ENCODE assay signal across 1 cellular context in genomic region chr19:788821-789472, GRCh38.
TF ChIP-seq lines count a peak whose summit lies in the region.

No MANE protein-coding gene starts in this region.

TF ChIP-seq in K562, 482 proteins besides CTCF, POLR2A, EP300 and RAD21 (continues in another document):
- TF ChIP-seq POLR2B (IDR thresholded peaks at IDR 0.05; ENCODE audit: low read depth, partially characterized antibody): peak; percentile 35
- 0 out of 2 replicates have a peak, but pooled peaks have one; percentile 15 for TF ChIP-seq THAP12 (CRISPR knock-in tag; IDR thresholded peaks at IDR 0.05)
- TF ChIP-seq, protein P1, sequence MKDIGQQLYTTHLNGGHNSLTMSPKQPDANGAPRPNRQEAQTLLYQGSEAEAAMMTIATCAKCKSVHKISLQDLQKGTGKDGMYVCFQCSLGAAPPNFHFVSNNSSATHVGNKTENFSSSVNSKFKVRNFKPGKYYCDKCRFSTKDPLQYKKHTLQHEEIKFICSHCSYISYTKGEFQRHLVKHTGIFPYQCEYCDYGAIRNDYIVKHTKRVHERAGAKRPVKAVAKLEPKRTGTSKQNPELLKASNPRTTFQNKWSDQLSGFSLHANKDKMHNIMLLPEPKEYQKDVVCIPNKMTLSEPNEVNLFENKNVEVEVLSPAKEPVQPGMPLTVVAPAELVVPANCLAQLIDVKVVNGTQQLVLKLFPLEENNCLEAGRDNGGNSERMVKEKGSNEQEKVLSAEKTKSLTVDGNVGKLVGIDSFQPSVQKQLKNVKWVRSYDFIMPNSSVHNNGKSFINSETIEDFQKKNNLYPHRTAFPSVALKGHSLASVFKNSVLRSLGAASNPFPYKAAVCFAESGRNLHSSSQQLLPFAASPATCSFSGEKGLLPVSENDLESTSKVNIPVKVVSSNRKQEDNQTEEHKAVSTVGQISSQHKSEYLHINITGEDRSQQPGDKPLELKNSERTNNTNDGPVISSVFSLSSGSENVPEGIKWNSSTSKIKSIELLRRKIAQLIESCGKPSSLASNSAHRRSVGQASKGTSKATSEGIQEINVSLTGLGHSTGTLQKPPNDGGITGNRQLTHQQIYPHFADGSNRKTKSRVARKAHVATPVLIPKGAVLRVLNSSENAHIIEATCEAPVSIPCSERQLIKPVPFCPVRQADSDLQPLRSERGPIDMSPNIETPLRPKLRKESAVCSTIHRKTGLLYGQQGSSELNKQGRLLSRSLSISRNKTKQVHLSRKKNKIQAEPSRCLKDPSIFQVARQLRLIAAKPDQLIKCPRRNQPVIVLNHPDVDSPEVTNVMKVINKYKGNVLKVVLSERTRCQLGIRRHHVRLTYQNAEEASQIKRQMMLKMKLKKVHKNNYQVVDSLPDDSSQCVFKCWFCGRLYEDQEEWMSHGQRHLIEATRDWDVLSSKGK (CRISPR knock-in tag; IDR thresholded peaks at IDR 0.05): no peak
- no peak for TF ChIP-seq SRSF9 (IDR thresholded peaks at IDR 0.05; ENCODE audit: borderline replicate concordance, low read depth, low read length)
- peak; percentile 86 for TF ChIP-seq ATF7 (IDR thresholded peaks at IDR 0.05)
- peak; percentile 56; the same call in 1 of the 2 replicates for TF ChIP-seq JUN (IDR thresholded peaks at IDR 0.05; ENCODE audit: borderline replicate concordance, low read depth, low read length)
- no peak for TF ChIP-seq JUN (CRISPR knock-in tag; IDR thresholded peaks at IDR 0.05; ENCODE audit: borderline replicate concordance)
- TF ChIP-seq ZNF551 (CRISPR knock-in tag; IDR thresholded peaks at IDR 0.05): no peak
- TF ChIP-seq CEBPZ (IDR thresholded peaks at IDR 0.05; ENCODE audit: borderline replicate concordance, low read depth, low read length): no peak
- peak; percentile 21; the same call in 1 of the 2 replicates for TF ChIP-seq PHF8 (IDR thresholded peaks at IDR 0.05; ENCODE audit: borderline replicate concordance, low read length)
- 0 out of 4 replicates have a peak, but pooled peaks of 1 of the 2 experiments have one; percentile 7 for TF ChIP-seq NRF1 (conservative IDR thresholded peaks at IDR 0.05 in 1 of 2, IDR thresholded peaks at IDR 0.05 in 1 of 2)
- TF ChIP-seq RNF2 (IDR thresholded peaks at IDR 0.05): 0 out of 2 replicates have a peak, but pooled peaks have one; percentile 14
- peak in 1 of 2 experiments; percentile 21; a peak in 1 of 4 replicates for TF ChIP-seq MLLT1 (IDR thresholded peaks at IDR 0.05)
- no peak; the same call in 1 of the 2 replicates for TF ChIP-seq ZBTB17 (CRISPR knock-in tag; IDR thresholded peaks at IDR 0.05)
- peak; percentile 52; the same call in 1 of the 2 replicates for TF ChIP-seq GABPA (tag; conservative IDR thresholded peaks at IDR 0.05; ENCODE audit: low read depth)
- TF ChIP-seq DMBX1 (CRISPR knock-in tag; IDR thresholded peaks at IDR 0.05; ENCODE audit: borderline replicate concordance): 0 out of 2 replicates have a peak, but pooled peaks have one; percentile 17
- TF ChIP-seq ZNF175 (CRISPR knock-in tag; IDR thresholded peaks at IDR 0.05; ENCODE audit: low read depth): peak; percentile 15; the same call in 1 of the 2 replicates
- TF ChIP-seq ATF3 (IDR thresholded peaks at IDR 0.05): peak; percentile 83
- TF ChIP-seq ATF3 (CRISPR knock-in tag; conservative IDR thresholded peaks at IDR 0.05): 0 out of 2 replicates have a peak, but pooled peaks have one; percentile 53
- no peak for TF ChIP-seq ZZZ3 (IDR thresholded peaks at IDR 0.05)
- peak; percentile 5; the same call in 1 of the 2 replicates for TF ChIP-seq ESRRA (IDR thresholded peaks at IDR 0.05; ENCODE audit: borderline replicate concordance, low read depth)
- TF ChIP-seq NR2C1 (IDR thresholded peaks at IDR 0.05): peak; percentile 54
- TF ChIP-seq NR2C1 (tag; IDR thresholded peaks at IDR 0.05): peak; percentile 71
- peak; percentile 62; the same call in 1 of the 2 replicates for TF ChIP-seq L3MBTL2 (IDR thresholded peaks at IDR 0.05)
- 0 out of 4 replicates have a peak, but pooled peaks of 1 of the 2 experiments have one; percentile 22 for TF ChIP-seq MAZ (CRISPR knock-in tag; conservative IDR thresholded peaks at IDR 0.05 in 1 of 2, IDR thresholded peaks at IDR 0.05 in 1 of 2)
- TF ChIP-seq, protein P2, sequence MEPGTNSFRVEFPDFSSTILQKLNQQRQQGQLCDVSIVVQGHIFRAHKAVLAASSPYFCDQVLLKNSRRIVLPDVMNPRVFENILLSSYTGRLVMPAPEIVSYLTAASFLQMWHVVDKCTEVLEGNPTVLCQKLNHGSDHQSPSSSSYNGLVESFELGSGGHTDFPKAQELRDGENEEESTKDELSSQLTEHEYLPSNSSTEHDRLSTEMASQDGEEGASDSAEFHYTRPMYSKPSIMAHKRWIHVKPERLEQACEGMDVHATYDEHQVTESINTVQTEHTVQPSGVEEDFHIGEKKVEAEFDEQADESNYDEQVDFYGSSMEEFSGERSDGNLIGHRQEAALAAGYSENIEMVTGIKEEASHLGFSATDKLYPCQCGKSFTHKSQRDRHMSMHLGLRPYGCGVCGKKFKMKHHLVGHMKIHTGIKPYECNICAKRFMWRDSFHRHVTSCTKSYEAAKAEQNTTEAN (CRISPR knock-in tag; IDR thresholded peaks at IDR 0.05): no peak
- TF ChIP-seq CCNT2 (IDR thresholded peaks at IDR 0.05; ENCODE audit: borderline replicate concordance, extremely low read depth, insufficient read length, low read depth, low read length): peak; percentile 23
- 0 out of 2 replicates have a peak, but pooled peaks have one; percentile 23 for TF ChIP-seq MAX (CRISPR knock-in tag; IDR thresholded peaks at IDR 0.05)
- peak; percentile 30 for TF ChIP-seq TAF1 (IDR thresholded peaks at IDR 0.05; ENCODE audit: control insufficient read depth, extremely low read depth, insufficient read depth, low read length, severe bottlenecking)
- 0 out of 2 replicates have a peak, but pooled peaks have one; percentile 36 for TF ChIP-seq BACH1 (tag; IDR thresholded peaks at IDR 0.05)
